8 cellular contexts compared by ENCODE assay signal in genomic region chr21:21828130-21828529, GRCh38.
"Had no signal": no experiment of that assay in that cellular context is flagged by ENCODE, and none has a peak within 500 bp of the region (broad histone marks: within the 10 kb centered on the region; RNA-seq: fewer than 3 reads in every experiment).

No MANE protein-coding gene starts in this region.

- H3K4me3 ChIP-seq: GM12878 had no signal

- ATAC-seq: GM12878 had no signal

- DNase-seq: GDM1, GF-D8 had no signal

- FAIRE-seq: G401.6, GM12878, GM12891, GM12892, GM18507, GM19239 had no signal
